ENCODE assay signal across 8 cellular contexts in the genomic region with DNA sequence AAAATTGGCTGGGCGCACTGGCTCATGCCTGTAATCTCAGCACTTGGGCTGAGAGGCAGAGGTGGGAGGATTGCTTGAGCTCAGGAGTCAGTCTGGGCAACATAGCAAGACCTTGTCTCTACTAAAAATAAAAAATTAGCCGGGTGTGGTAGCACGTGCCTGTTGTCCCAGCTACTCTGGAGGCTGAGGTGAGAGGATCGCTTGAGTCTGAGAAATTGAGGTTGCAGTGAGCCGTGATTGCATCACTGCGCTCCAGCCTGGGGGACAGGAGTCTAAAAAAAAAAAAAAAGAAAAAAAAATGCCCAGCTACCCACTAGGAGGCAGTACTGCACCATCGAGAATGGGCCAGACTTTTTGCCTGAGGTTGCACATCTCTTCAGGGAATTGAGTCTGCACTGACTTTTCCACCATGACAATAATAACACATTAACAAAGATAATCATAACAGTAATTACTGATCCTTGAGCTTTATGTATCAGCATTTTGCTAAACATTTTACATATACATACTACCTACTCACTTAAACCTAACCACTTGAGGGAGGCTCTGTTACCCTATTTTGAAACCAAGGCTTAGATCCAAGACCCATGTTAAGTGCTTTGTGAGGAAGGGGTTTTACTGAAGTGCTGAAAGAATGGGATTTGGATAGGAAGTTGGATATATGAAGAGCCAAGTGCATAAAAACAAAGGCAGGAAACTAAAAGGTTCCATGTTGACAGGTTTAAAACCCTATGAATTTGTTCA. TPM values are rescaled to one million over a fixed set of nuclear protein-coding genes. Genes with fewer than 3 reads are reported as not detected.
DNase-seq lines count a peak whose midpoint lies in the region; ATAC-seq and TF ChIP-seq lines count a peak whose summit lies in the region.

No MANE protein-coding gene starts in this region.

- H3K27me3 Mint-ChIP-seq in neural crest cell (ENCODE audit: low read depth) = no peaks in the 10 kb centered on the region

- peak overlapping the region; percentile 18 for H3K4me3 Mint-ChIP-seq in neural crest cell

- CTCF ChIA-PET in AG04449 (lab: Yijun Ruan, JAX) = interaction anchor here (0.6 to 11.5 kb wide), 49 partner anchors 8 to 379 kb away, joined by 3 to 179 read pairs (median 5); a partner anchor contains a TSS

- no peak for ATAC-seq in HG03565 (IDR thresholded peaks at IDR 0.05; ENCODE audit: unreplicated experiment)

- TF ChIP-seq CTCF in AG04449 (IDR thresholded peaks at IDR 0.05; ENCODE audit: insufficient read depth, low read length, missing control alignments) (peak; percentile 61), GM10266 (IDR thresholded peaks at IDR 0.05; ENCODE audit: control insufficient read depth, insufficient read depth, low read depth, missing control alignments) (peak; percentile 69), fibroblast of mammary gland (conservative IDR thresholded peaks at IDR 0.05; ENCODE audit: control insufficient read depth, insufficient read depth, low read depth, low read length) (peak; percentile 84), neural crest cell (conservative IDR thresholded peaks at IDR 0.05) (peak; percentile 85)

- H3K4me1 Mint-ChIP-seq in neural crest cell = no peaks in the 10 kb centered on the region

- H3K36me3 Mint-ChIP-seq in neural crest cell (ENCODE audit: low read depth) = peaks cover 16% of the 10 kb centered on the region

- H3K9me3 Mint-ChIP-seq in neural crest cell = no peaks in the 10 kb centered on the region

- no peak overlapping the region for H3K27ac Mint-ChIP-seq in neural crest cell (ENCODE audit: unreplicated experiment)

- POLR2A ChIA-PET in AG04449 (lab: Yijun Ruan, JAX) = interaction anchor here (0.7 to 1.7 kb wide), 9 partner anchors 8 to 154 kb away, joined by 3 to 12 read pairs (median 3); a partner anchor contains a TSS

- DNase-seq in AG04449 (ENCODE audit: low read depth, low spot score) (no peak), GM10266 (ENCODE audit: extremely low spot score) (peak; percentile 48), NCI-H446 (lab: John Stamatoyannopoulos, UW) (peak; percentile 53 to 67), activated T-cell treated with anti-CD3 and anti-CD28 coated beads for 4 hours (peak; percentile 23), fibroblast of mammary gland (ENCODE audit: low read depth) (peak; percentile 81), neural crest cell (ENCODE audit: low read depth, low spot score) (peak; percentile 42), GM19240 (ENCODE audit: insufficient read length, low spot score) (no peak)

- H3K4me3 ChIP-seq in AG04449 (ENCODE audit: low read depth, low read length) (no peak overlapping the region), fibroblast of mammary gland (ENCODE audit: control insufficient read depth, low read depth, low read length) (no peak overlapping the region)

RNA-seq across cellular contexts. Expression of a gene that starts 21.0 kb away (rescaled TPM):
- 611 and 636 TPM in 2 replicates for total RNA-seq in neural crest cell

Comparison
In these comparisons a context has a peak if more than half of its experiments do, and no peak if none do; other contexts are left out.
1. DNase-seq: peak in GM10266 (single experiment), NCI-H446 (2 of 2), activated T-cell treated with anti-CD3 and anti-CD28 coated beads for 4 hours (single experiment), fibroblast of mammary gland (single experiment) and neural crest cell (single experiment); none in AG04449 (single experiment) and GM19240 (single experiment).
2. Peak in every context shown above with its lines, with median percentiles within 50 percentile points of each other: CTCF ChIP-seq.